In genomic region chr10:132331956-132332749, GRCh38 we compare ENCODE assay signal across 8 cellular contexts. TPM values are rescaled to one million over a fixed set of nuclear protein-coding genes. Genes with fewer than 3 reads are reported as not detected.
DNase-seq lines count a peak whose midpoint lies in the region; ATAC-seq and TF ChIP-seq lines count a peak whose summit lies in the region.

Gene LRRC27 (plus strand): TSS chr10:132332193. CDS start chr10:132333525, 1,332 bp downstream.

- H3K27me3 Mint-ChIP-seq in activated T-cell treated with anti-CD3 and anti-CD28 coated beads, Interleukin-2, amount 50 U/mL, for 4 hours (ENCODE audit: low read depth) = no peaks in the 10 kb centered on the region

- DNase-seq in DMS53 treated with DMSO at 0.1 percent for 48 hours (lab: John Stamatoyannopoulos, UW; ENCODE audit: unreplicated experiment) (peak; percentile 89), KBM-7 (peak; percentile 95), PC-9 (peak; percentile 85 to 98)
- peak; percentile 100 for DNase-seq in activated T-cell treated with anti-CD3 and anti-CD28 coated beads, Interleukin-2, amount 50 U/mL, for 4 hours
- peak; percentile 99 for DNase-seq in stimulated activated CD8-positive, alpha-beta memory T cell treated with anti-CD3 and anti-CD28 coated beads, Interleukin-4, amount 100 ng/mL, for 48 hours

- peak within 1 kb of the TSS; percentile 57 for H3K27ac ChIP-seq in PC-9
- H3K27ac ChIP-seq in muscle layer of colon (ENCODE audit: low read depth, low read length) = peak within 1 kb of the TSS; percentile 90

- peak within 1 kb of the TSS; percentile 90 for H2AFZ ChIP-seq in PC-9

- no peaks in the 10 kb centered on the region for H3K9me3 Mint-ChIP-seq in activated T-cell treated with anti-CD3 and anti-CD28 coated beads, Interleukin-2, amount 50 U/mL, for 4 hours

- CTCF ChIA-PET in PC-9 (lab: Charles Lee) = no interaction called here

- H3K4me3 Mint-ChIP-seq in activated T-cell treated with anti-CD3 and anti-CD28 coated beads, Interleukin-2, amount 50 U/mL, for 4 hours = peak within 1 kb of the TSS; percentile 92

- BruUV-seq in PC-9 (replicated peaks; lab: Mats Ljungman, UMichigan) = TSS peak; percentile 54

- in situ Hi-C loops in KBM-7 (cut with MboI; ENCODE audit: low pct_unique_long_range_greater_than_20kb, low sequenced_read_pairs) = no loop called here

- H3K27me3 ChIP-seq in PC-9 (ENCODE audit: insufficient read depth, low read depth) (no peaks in the 10 kb centered on the region), muscle layer of colon (ENCODE audit: control insufficient read depth in 1 of 2, insufficient read depth in 2 of 2, low read length in 2 of 2) (no peaks in the 10 kb centered on the region)

- peaks cover 62% of the 10 kb centered on the region for H3K4me1 Mint-ChIP-seq in activated T-cell treated with anti-CD3 and anti-CD28 coated beads, Interleukin-2, amount 50 U/mL, for 4 hours (ENCODE audit: low read depth)

- H3K9me2 ChIP-seq in PC-9 (ENCODE audit: insufficient read depth) = no peaks in the 10 kb centered on the region

- TF ChIP-seq CTCF in PC-9 (conservative IDR thresholded peaks at IDR 0.05) = no peak

- intact Hi-C loops in PC-9 (cut with micrococcal nuclease; ENCODE audit: unreplicated experiment) = loop anchor here (5.0 kb wide), 1 partner anchor 75 kb away; no protein-coding TSS in a partner anchor

- H3K36me3 Mint-ChIP-seq in activated T-cell treated with anti-CD3 and anti-CD28 coated beads, Interleukin-2, amount 50 U/mL, for 4 hours (ENCODE audit: insufficient read depth) = peaks cover under 1% of the 10 kb centered on the region

- POLR2A ChIA-PET in PC-9 (lab: Charles Lee; ENCODE audit: unreplicated experiment) = no interaction called here

- peaks cover 9% of the 10 kb centered on the region; the same call in 1 of the 2 replicates for H3F3A ChIP-seq in PC-9 (ENCODE audit: insufficient read depth, low read depth)

- H3K4me3 ChIP-seq in PC-9 (peak within 1 kb of the TSS; percentile 88), muscle layer of colon (ENCODE audit: low read depth in 1 of 2, low read length in 2 of 2) (peak within 1 kb of the TSS; percentile 92 to 97)

- H3K79me2 ChIP-seq in PC-9 (ENCODE audit: low read depth) = peaks cover 45% of the 10 kb centered on the region

- ATAC-seq in GM21737 (IDR thresholded peaks at IDR 0.05; ENCODE audit: unreplicated experiment) (peak; percentile 63), esophagus mucosa (peak; percentile 99)
- peak; percentile 86 to 89 for ATAC-seq in activated T-cell treated with anti-CD3 and anti-CD28 coated beads, Interleukin-2, amount 50 U/mL, for 4 hours

- peak within 1 kb of the TSS; percentile 71 for H3K9ac ChIP-seq in muscle layer of colon (ENCODE audit: low read length)

- no peaks in the 10 kb centered on the region; the same call in 1 of the 2 replicates for H4K20me1 ChIP-seq in PC-9 (ENCODE audit: insufficient read depth)

- peaks cover 7% of the 10 kb centered on the region; the same call in 1 of the 2 replicates for H3K36me3 ChIP-seq in PC-9 (ENCODE audit: low read depth)
- H3K36me3 ChIP-seq in muscle layer of colon (ENCODE audit: insufficient read depth, low read length) = no peaks in the 10 kb centered on the region

- no peaks in the 10 kb centered on the region for H3K9me3 ChIP-seq in PC-9 (ENCODE audit: insufficient read depth, low read depth)
- no peaks in the 10 kb centered on the region for H3K9me3 ChIP-seq in muscle layer of colon (ENCODE audit: low read length)

- peak within 1 kb of the TSS; percentile 97 for H3K4me2 ChIP-seq in PC-9

- peaks cover 8% of the 10 kb centered on the region; the same call in 1 of the 2 replicates for H3K4me1 ChIP-seq in PC-9 (replicated peaks; ENCODE audit: insufficient read depth)
- H3K4me1 ChIP-seq in muscle layer of colon (ENCODE audit: insufficient read depth, low read length) = peaks cover 27% of the 10 kb centered on the region

RNA-seq across cellular contexts. Expression of gene LRRC27, which starts in this region (rescaled TPM):
- total RNA-seq in PC-9 (2021) (10.0 and 17.5 TPM in 2 replicates), esophagus mucosa (3.9 TPM)
- 1 to 10 TPM in 2 of 3 donors, under 1 TPM in 1; 0.89 to 2.0 (median 1.1) TPM for total RNA-seq in activated T-cell treated with anti-CD3 and anti-CD28 coated beads, Interleukin-2, amount 50 U/mL, for 4 hours

Comparison
In these comparisons a context has a peak if more than half of its experiments do, and no peak if none do; other contexts are left out.
1. Peak in every context shown above with its lines: DNase-seq, ATAC-seq, H3K4me3 ChIP-seq and H3K27ac ChIP-seq.